ENCODE assay signal across 1 cellular context in genomic region chr20:36886859-36887778, GRCh38.
TF ChIP-seq lines count a peak whose summit lies in the region.

No MANE protein-coding gene starts in this region.

TF ChIP-seq in SK-N-SH treated with all-trans-retinoic acid at 6 μM for 48 hours, 23 proteins besides CTCF, POLR2A, EP300 and RAD21 (continued from another document):
- TF ChIP-seq TSHZ2 (CRISPR knock-in tag; IDR thresholded peaks at IDR 0.05): no peak
TF ChIP-seq in SK-N-SH treated with all-trans-retinoic acid at 6 μM for 48 hours: peak in this region for 0.
